In genomic region chr12:69580074-69580473, GRCh38 we compare ENCODE assay signal across 1 cellular context.
TF ChIP-seq lines count a peak whose summit lies in the region.

No MANE protein-coding gene starts in this region.

TF ChIP-seq in HepG2, 621 proteins besides CTCF, POLR2A, EP300 and RAD21:
- TF ChIP-seq RBM22 (optimal IDR thresholded peaks at IDR 0.05; ENCODE audit: low read length) = peak; percentile 31
- no peak for TF ChIP-seq GTF3A (CRISPR knock-in tag; conservative IDR thresholded peaks at IDR 0.05)
